Comparison of ENCODE assay signal across 9 cellular contexts in the genomic region with DNA sequence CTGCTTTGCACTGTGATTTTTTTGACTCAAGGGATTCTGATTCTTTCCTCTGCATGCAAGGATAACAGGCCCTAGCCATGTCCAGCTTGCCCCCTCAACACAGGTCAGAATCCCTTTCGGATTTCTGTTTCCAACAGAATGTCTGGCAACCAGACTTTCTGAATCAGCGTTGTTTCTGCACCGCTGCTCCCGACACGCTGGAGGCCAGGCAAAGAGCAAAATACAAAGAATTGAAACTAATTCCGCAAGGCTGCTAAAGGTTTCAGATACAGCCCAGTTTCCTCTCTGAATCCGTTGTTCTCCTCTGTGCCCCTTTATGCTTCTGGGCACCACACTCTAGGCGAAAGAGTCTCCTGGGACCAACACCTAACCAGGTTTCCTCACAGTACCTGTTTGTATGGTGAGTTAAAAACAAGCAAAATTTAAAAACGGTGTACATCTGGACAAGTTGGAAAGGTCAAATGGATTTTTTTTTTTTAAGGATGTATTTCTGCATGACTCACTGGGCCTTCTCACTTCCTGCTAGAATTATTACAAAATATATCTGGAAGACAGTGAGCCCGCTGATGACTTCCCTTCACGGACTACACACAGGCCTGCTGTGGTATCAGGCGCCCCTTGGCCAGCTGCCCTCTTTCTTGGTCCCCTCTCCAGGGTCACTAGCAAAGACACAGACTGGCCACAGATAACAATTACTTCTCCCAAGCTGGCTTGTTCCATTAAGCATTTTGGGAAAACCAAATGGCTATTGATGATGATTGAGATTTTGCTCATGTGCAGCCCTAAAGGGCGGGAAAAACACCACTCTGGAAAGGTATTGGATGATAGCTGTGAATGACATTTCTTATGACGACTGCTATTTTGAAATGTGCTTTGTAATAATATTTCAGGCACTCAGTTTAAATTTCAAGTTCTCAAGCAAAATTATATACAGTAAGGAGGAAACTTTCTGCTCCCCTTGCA.
DNase-seq lines count a peak whose midpoint lies in the region; ATAC-seq lines count a peak whose summit lies in the region.
"Had no signal": no experiment of that assay in that cellular context is flagged by ENCODE, and none has a peak within 500 bp of the region (broad histone marks: within the 10 kb centered on the region; RNA-seq: fewer than 3 reads in every experiment).

No MANE protein-coding gene starts in this region.

- no peaks in the 10 kb centered on the region for H3K36me3 Mint-ChIP-seq in dendritic cell treated with granulocyte-macrophage colony-stimulating factor and Interleukin-4, amounts not matched to agents 40 ng/mL and 50 ng/mL, for 4 days (ENCODE audit: low read depth)

- peak overlapping the region; percentile 79 for H3K27ac ChIP-seq in mesodermal cell (ENCODE audit: low read depth, low read length, severe bottlenecking)

- peak; percentile 77 for ATAC-seq in Right ventricle myocardium inferior
- ATAC-seq in HG03354 (IDR thresholded peaks at IDR 0.05; ENCODE audit: poor library complexity, severe bottlenecking, unreplicated experiment): no peak

- peak overlapping the region; percentile 64 for H3K4me3 Mint-ChIP-seq in dendritic cell treated with granulocyte-macrophage colony-stimulating factor and Interleukin-4, amounts not matched to agents 40 ng/mL and 50 ng/mL, for 4 days

- no peaks in the 10 kb centered on the region for H3K27me3 Mint-ChIP-seq in dendritic cell treated with granulocyte-macrophage colony-stimulating factor and Interleukin-4, amounts not matched to agents 40 ng/mL and 50 ng/mL, for 4 days

- H3K4me3 ChIP-seq in mesodermal cell (ENCODE audit: extremely low read depth, insufficient read depth, low read length, poor library complexity, severe bottlenecking): no peak overlapping the region

- no peaks in the 10 kb centered on the region for H3K9me3 Mint-ChIP-seq in dendritic cell treated with granulocyte-macrophage colony-stimulating factor and Interleukin-4, amounts not matched to agents 40 ng/mL and 50 ng/mL, for 4 days

- DNase-seq in Right ventricle myocardium inferior (ENCODE audit: missing footprints) (peak; percentile 76), cardiac septum (ENCODE audit: low spot score) (no peak), iPS-NIHi7 (ENCODE audit: extremely low spot score) (no peak)
- DNase-seq in activated CD4-positive, CD25-positive, alpha-beta regulatory T cell treated with anti-CD3 and anti-CD28 coated beads, Interleukin-2, amount 50 U/mL, for 72 hours: no peak
- no peak for DNase-seq in stimulated activated CD4-positive, alpha-beta T cell treated with anti-CD3 and anti-CD28 coated beads, Interleukin-2, amount 100 ng/mL, for 48 hours
- DNase-seq: NK-92 treated with Interleukin-12 subunit alpha and Interleukin-12 subunit beta, amount 100 ng/mL, for 24 hours had no signal

- H3K36me3 ChIP-seq in mesodermal cell (ENCODE audit: control insufficient read depth, insufficient read depth, low read length): no peaks in the 10 kb centered on the region

- peaks cover 68% of the 10 kb centered on the region for H3K4me1 Mint-ChIP-seq in dendritic cell treated with granulocyte-macrophage colony-stimulating factor and Interleukin-4, amounts not matched to agents 40 ng/mL and 50 ng/mL, for 4 days (ENCODE audit: low read depth)

- peaks cover 43% of the 10 kb centered on the region for H3K4me1 ChIP-seq in mesodermal cell (ENCODE audit: control insufficient read depth, insufficient read depth, low read length, poor library complexity, severe bottlenecking)

- intact Hi-C loops in Right ventricle myocardium inferior (cut with DNase I): loop anchor here (5.0 to 10.0 kb wide), 2 partner anchors 116 to 711 kb away; a partner anchor contains a TSS
- intact Hi-C loops in cardiac septum (cut with DNase I): loop anchor here (5.0 kb wide), 1 partner anchor 116 kb away; a partner anchor contains a TSS
- intact Hi-C loops in dendritic cell treated with granulocyte-macrophage colony-stimulating factor and Interleukin-4, amounts not matched to agents 40 ng/mL and 50 ng/mL, for 4 days (cut with micrococcal nuclease): loop anchor here (10.0 kb wide), 1 partner anchor 1001 kb away; no protein-coding TSS in a partner anchor

- peak overlapping the region; percentile 97 for H3K27ac Mint-ChIP-seq in dendritic cell treated with granulocyte-macrophage colony-stimulating factor and Interleukin-4, amounts not matched to agents 40 ng/mL and 50 ng/mL, for 4 days

- WGBS in mesodermal cell (ENCODE audit: insufficient coverage in 2 of 2), 2 experiments: 94 to 95% methylated on average over 9 of the region's 14 CpGs

- no peaks in the 10 kb centered on the region for H3K9me3 ChIP-seq in mesodermal cell (ENCODE audit: control insufficient read depth, low read length)
